In the genomic region with DNA sequence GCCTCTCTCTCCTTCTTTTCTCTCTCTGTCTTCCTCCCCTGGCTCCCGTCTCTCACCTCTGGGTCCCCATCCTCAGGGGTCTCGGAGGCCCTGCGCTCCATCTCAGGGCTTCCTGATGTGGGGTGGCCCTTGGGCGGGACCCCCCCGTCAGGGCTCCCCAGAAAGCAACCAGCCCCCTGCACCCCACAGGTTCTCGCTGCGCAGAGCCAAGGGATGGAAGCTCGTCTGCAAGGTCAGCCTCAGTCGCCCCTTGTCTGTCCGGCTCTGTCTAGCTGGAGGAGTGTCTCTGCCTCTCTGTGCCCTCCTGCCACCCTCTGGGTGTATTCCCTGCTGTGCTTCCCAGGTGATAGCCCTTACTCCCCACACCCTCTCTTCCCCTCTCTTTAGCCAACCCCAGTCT, we compare ENCODE assay signal across 23 cellular contexts. TPM values are rescaled to one million over a fixed set of nuclear protein-coding genes. Genes with fewer than 3 reads are reported as not detected.
DNase-seq lines count a peak whose midpoint lies in the region; ATAC-seq, FAIRE-seq and TF ChIP-seq lines count a peak whose summit lies in the region.
"Had no signal": no experiment of that assay in that cellular context is flagged by ENCODE, and none has a peak within 500 bp of the region (broad histone marks: within the 10 kb centered on the region; RNA-seq: fewer than 3 reads in every experiment).

TSS of gene SBK3 (minus strand) at position 101 of the 400 bp plus-strand sequence. CDS start at position 101, 0 bp downstream.

- H3K9me3 ChIP-seq in HepG2 (ENCODE audit: low read length) (no peaks in the 10 kb centered on the region), right lobe of liver (no peaks in the 10 kb centered on the region), fibroblast of lung (ENCODE audit: control insufficient read depth, insufficient read depth, low read depth, low read length) (no peaks in the 10 kb centered on the region), vagina (no peaks in the 10 kb centered on the region)
- H3K9me3 ChIP-seq: left lung had no signal

- H3K27me3 Mint-ChIP-seq in neural crest cell (ENCODE audit: low read depth), result peaks cover 11% of the 10 kb centered on the region

- H3K4me3 Mint-ChIP-seq in neural crest cell, result no peak within 1 kb of the TSS
- H3K4me3 Mint-ChIP-seq: IgD-negative memory B cell; stimulated activated memory B cell treated with anti-CD40 and anti-IgM and Interleukin-4, amounts not matched to agents 10 μg/mL and 1 μg/mL and 100 μg/mL, for 72 hours had no signal

- TF ChIP-seq POLR2A in HepG2 (IDR thresholded peaks at IDR 0.05; ENCODE audit: insufficient read depth in 1 of 2, low read depth in 2 of 2, low read length in 2 of 2) (no peak), right lobe of liver (IDR thresholded peaks at IDR 0.05) (no peak), vagina (IDR thresholded peaks at IDR 0.05) (no peak)

- H3K4me1 ChIP-seq in HepG2 (ENCODE audit: insufficient read depth, low read length) (peaks cover 56% of the 10 kb centered on the region), right lobe of liver (no peaks in the 10 kb centered on the region), fibroblast of lung (ENCODE audit: control insufficient read depth, extremely low read depth, insufficient read depth, low read length) (peaks cover 32% of the 10 kb centered on the region), vagina (no peaks in the 10 kb centered on the region)

- no peak for TF ChIP-seq CTCF in HepG2 (CRISPR knock-in tag; IDR thresholded peaks at IDR 0.05)
- TF ChIP-seq CTCF in right lobe of liver (IDR thresholded peaks at IDR 0.05), result no peak
- no peak for TF ChIP-seq CTCF in fibroblast of lung (conservative IDR thresholded peaks at IDR 0.05 in 1 of 2, IDR thresholded peaks at IDR 0.05 in 1 of 2; ENCODE audit: low read depth in 1 of 2, low read length in 2 of 2)
- no peak for TF ChIP-seq CTCF in neural crest cell (conservative IDR thresholded peaks at IDR 0.05)
- TF ChIP-seq CTCF in vagina (IDR thresholded peaks at IDR 0.05), result no peak

- H3K9me3 Mint-ChIP-seq in neural crest cell, result peaks cover 4% of the 10 kb centered on the region
- H3K9me3 Mint-ChIP-seq: activated T-helper 2 cell treated with anti-CD3 and anti-CD28 coated beads, Interferon-gamma antibody, Interleukin-2, Interleukin-4, amounts not matched to agents 10 μg/mL and 5 μg/mL and 100 μg/mL, durations not matched to agents 14 hours and 24 hours and 36 hours had no signal

- no peaks in the 10 kb centered on the region; a peak in 1 of 5 replicates for H3K27me3 ChIP-seq in HepG2 (ENCODE audit: control insufficient read depth in 1 of 2, insufficient read depth in 2 of 2, low read length in 2 of 2)
- no peaks in the 10 kb centered on the region for H3K27me3 ChIP-seq in right lobe of liver
- no peaks in the 10 kb centered on the region for H3K27me3 ChIP-seq in fibroblast of lung (ENCODE audit: control insufficient read depth, insufficient read depth, low read length)
- H3K27me3 ChIP-seq in vagina, result no peaks in the 10 kb centered on the region

- H3K36me3 Mint-ChIP-seq in neural crest cell (ENCODE audit: low read depth), result no peaks in the 10 kb centered on the region
- H3K36me3 Mint-ChIP-seq: IgD-negative memory B cell had no signal

- H3K79me2 ChIP-seq in HepG2 (ENCODE audit: insufficient read depth, low read length), result no peaks in the 10 kb centered on the region
- H3K79me2 ChIP-seq in fibroblast of lung (ENCODE audit: control insufficient read depth, insufficient read depth, low read length), result no peaks in the 10 kb centered on the region

- H3K36me3 ChIP-seq in HepG2 (replicated peaks in 1 of 2; ENCODE audit: control insufficient read depth in 1 of 2, insufficient read depth in 2 of 2, low read length in 2 of 2), result no peaks in the 10 kb centered on the region
- H3K36me3 ChIP-seq in right lobe of liver, result no peaks in the 10 kb centered on the region
- no peaks in the 10 kb centered on the region for H3K36me3 ChIP-seq in fibroblast of lung (ENCODE audit: control insufficient read depth, insufficient read depth, low read length)
- no peaks in the 10 kb centered on the region for H3K36me3 ChIP-seq in vagina
- H3K36me3 ChIP-seq: left lung had no signal

- WGBS in HepG2 (ENCODE audit: low lambda C conversion rate), result 44% methylated on average over 8 of the region's 10 CpGs
- WGBS in right lobe of liver (ENCODE audit: insufficient coverage, low coverage, low lambda C conversion rate, missing lambda C conversion rate), result 64% methylated on average over 7 of the region's 10 CpGs

- in situ Hi-C loops in HepG2 (cut with HindIII; ENCODE audit: extremely low pct_ligation_motif_present, low pct_unique_long_range_greater_than_20kb), result no loop called here

- H3K4me1 Mint-ChIP-seq in neural crest cell, result peaks cover 25% of the 10 kb centered on the region

- TF ChIP-seq EP300 in HepG2 (IDR thresholded peaks at IDR 0.05; ENCODE audit: low read depth in 2 of 2, low read length in 2 of 2) (no peak), HepG2 (CRISPR knock-in tag; IDR thresholded peaks at IDR 0.05; ENCODE audit: borderline replicate concordance) (no peak)

- intact Hi-C loops in HepG2 (cut with micrococcal nuclease; ENCODE audit: unreplicated experiment), result no loop called here
- intact Hi-C loops in right lobe of liver (cut with DNase I), result no loop called here
- intact Hi-C loops in vagina (cut with DNase I), result no loop called here

- H3K4me2 ChIP-seq in HepG2 (ENCODE audit: low read depth, low read length) (peak within 1 kb of the TSS; percentile 77), fibroblast of lung (ENCODE audit: extremely low read depth, insufficient read depth, low read length) (no peak within 1 kb of the TSS)

- peak within 1 kb of the TSS; percentile 21 to 69 (median 36); a peak in 5 of 6 replicates for H3K4me3 ChIP-seq in HepG2 (replicated peaks in 1 of 3; ENCODE audit: insufficient read depth in 1 of 3, low read depth in 2 of 3, low read length in 3 of 3)
- H3K4me3 ChIP-seq in right lobe of liver, result no peak within 1 kb of the TSS
- H3K4me3 ChIP-seq in fibroblast of lung (replicated peaks in 1 of 4; ENCODE audit: control extremely low read depth in 1 of 4, insufficient read depth in 1 of 4, low read depth in 3 of 4, low read length in 4 of 4), result no peak within 1 kb of the TSS
- H3K4me3 ChIP-seq in vagina, result no peak within 1 kb of the TSS
- H3K4me3 ChIP-seq: left lung had no signal

- H3K27ac ChIP-seq in HepG2 (ENCODE audit: extremely low read length, insufficient read depth, low read length) (no peak within 1 kb of the TSS), right lobe of liver (peak within 1 kb of the TSS in 1 of 3 donors; percentile 60), fibroblast of lung (ENCODE audit: insufficient read depth, low read length) (peak within 1 kb of the TSS; percentile 31), vagina (peak within 1 kb of the TSS; percentile 50)
- H3K27ac ChIP-seq: left lung had no signal

- FAIRE-seq in HepG2 (lab: Jason Lieb, UNC), result no peak
- FAIRE-seq: endothelial cell of umbilical vein, urothelium cell line had no signal

- H2AFZ ChIP-seq in HepG2 (ENCODE audit: low read length) (no peak within 1 kb of the TSS), fibroblast of lung (ENCODE audit: low read length) (peak within 1 kb of the TSS; percentile 57)

- CTCF ChIA-PET in HepG2 (lab: Yijun Ruan, JAX; ENCODE audit: low intra/inter-chr PET ratio, low total read pairs), result no interaction called here

- DNase-seq in HepG2 (ENCODE audit: low spot score) (no peak), right lobe of liver (no peak), fibroblast of lung (ENCODE audit: low read depth in 2 of 2) (no peak), neural crest cell (ENCODE audit: low read depth, low spot score) (no peak), vagina (ENCODE audit: extremely low spot score in 2 of 2) (no peak), NOMO-1 treated with dmso at 0.1 percent for 144 hours (lab: John Stamatoyannopoulos, UW; ENCODE audit: unreplicated experiment) (no peak), activated T-cell treated with anti-CD3 and anti-CD28 coated beads for 4 hours (no peak), OCI-M1 (lab: John Stamatoyannopoulos, UW) (no peak)
- DNase-seq: activated CD4-positive, CD25-positive, alpha-beta regulatory T cell; amygdala; foreskin melanocyte; left lung; NCI-H187; NCI-H446; SIG-M5; stimulated activated CD4-positive, alpha-beta T cell treated with anti-CD3 and anti-CD28 coated beads, Interleukin-12 subunit alpha, Interleukin-12 subunit beta, amount 100 ng/mL, for 4 hours; T-helper 2 cell had no signal

- peak within 1 kb of the TSS; percentile 83 for H3K27ac Mint-ChIP-seq in neural crest cell (ENCODE audit: unreplicated experiment)
- H3K27ac Mint-ChIP-seq: activated T-helper 2 cell treated with anti-CD3 and anti-CD28 coated beads, Interferon-gamma antibody, Interleukin-2, Interleukin-4, amounts not matched to agents 10 μg/mL and 5 μg/mL and 100 μg/mL, durations not matched to agents 14 hours and 24 hours and 36 hours; IgD-negative memory B cell; stimulated activated memory B cell treated with anti-CD40 and anti-IgM and Interleukin-4, amounts not matched to agents 10 μg/mL and 1 μg/mL and 100 μg/mL, for 72 hours had no signal

- ATAC-seq in HepG2 (peak; percentile 8), right lobe of liver (no peak)
- ATAC-seq: left lung; stimulated activated memory B cell treated with anti-CD40 and anti-IgM and Interleukin-4, amounts not matched to agents 10 μg/mL and 1 μg/mL and 100 μg/mL, for 72 hours had no signal

- no peaks in the 10 kb centered on the region for H4K20me1 ChIP-seq in HepG2 (ENCODE audit: insufficient read depth, low read length)
- no peaks in the 10 kb centered on the region for H4K20me1 ChIP-seq in fibroblast of lung (ENCODE audit: control insufficient read depth, extremely low read depth, insufficient read depth, low read length)

- no TSS peak for BruUV-seq in HepG2 (replicated peaks; lab: Mats Ljungman, UMichigan)

- no peak for TF ChIP-seq RAD21 in HepG2 (CRISPR knock-in tag; IDR thresholded peaks at IDR 0.05)

- peak within 1 kb of the TSS; percentile 47; the same call in 1 of the 2 replicates for H3K9ac ChIP-seq in HepG2 (ENCODE audit: insufficient read depth, low read depth, low read length)
- H3K9ac ChIP-seq in fibroblast of lung (ENCODE audit: insufficient read depth, low read length), result no peak within 1 kb of the TSS

- POLR2A ChIA-PET in HepG2 (lab: Yijun Ruan, JAX), result interaction anchor here (1.5 to 2.4 kb wide), 4 partner anchors 10 to 84 kb away, joined by 3 to 11 read pairs (median 5); partner anchors contain the start of genes FIZ1, ISOC2 and ZNF524

RNA-seq across cellular contexts. Expression of gene SBK3, which starts in this region (rescaled TPM):
- total RNA-seq in HepG2 (2016; rRNA removed; fragmentation: Illumina TruSeq; extraction: Trizol), result 0.46 and 0.66 TPM in 2 replicates
- total RNA-seq in HepG2 (2016; cell fraction: cytosol; rRNA removed; fragmentation: Illumina TruSeq; extraction: Trizol; ENCODE audit: low read depth), result not detected in 2 replicates
- 0.24 and 0.35 TPM in 2 replicates for total RNA-seq in HepG2 (2016; cell fraction: insoluble cytoplasmic fraction; rRNA removed; fragmentation: Illumina TruSeq; extraction: Trizol)
- total RNA-seq in HepG2 (2016; cell fraction: membrane; rRNA removed; fragmentation: Illumina TruSeq; extraction: Trizol), result 0.19 and 0.24 TPM in 2 replicates
- 0.38 and 0.62 TPM in 2 replicates for total RNA-seq in HepG2 (2016; cell fraction: nucleus; rRNA removed; fragmentation: Illumina TruSeq; extraction: Trizol)
- 0.77 and 1.5 TPM in 2 replicates for polyA plus RNA-seq in HepG2 (2011; rRNA removed)
- polyA plus RNA-seq in HepG2 (2011; cell fraction: cytosol; rRNA removed), result 1.0 and 1.4 TPM in 2 replicates
- 2.0 and 3.1 TPM in 2 replicates for polyA plus RNA-seq in HepG2 (2011; cell fraction: nucleus; rRNA removed)
- polyA plus RNA-seq in HepG2 (2012), result 0.91 and 2.0 TPM in 2 replicates
- polyA plus RNA-seq in HepG2 (2016; cell fraction: cytosol; fragmentation: Illumina TruSeq; extraction: Trizol; ENCODE audit: low read depth), result not detected in 2 replicates
- polyA plus RNA-seq in HepG2 (2016; cell fraction: insoluble cytoplasmic fraction; fragmentation: Illumina TruSeq; extraction: Trizol; ENCODE audit: low read depth), result 0.19 TPM in 1 of 2 replicates, not detected in the other
- polyA plus RNA-seq in HepG2 (2016; cell fraction: membrane; fragmentation: Illumina TruSeq; extraction: Trizol; ENCODE audit: low read depth), result 0.13 TPM in 1 of 2 replicates, not detected in the other
- polyA plus RNA-seq in HepG2 (2016; cell fraction: nucleus; fragmentation: Illumina TruSeq; extraction: Trizol; ENCODE audit: insufficient read depth, low read depth), result 0.81 and 0.96 TPM in 2 replicates
- 1.2 TPM in 1 of 2 replicates, not detected in the other for polyA minus RNA-seq in HepG2 (2011; rRNA and poly(A)+ RNA removed; ENCODE audit: low replicate concordance)
- polyA minus RNA-seq in HepG2 (2011; cell fraction: cytosol; rRNA and poly(A)+ RNA removed), result 0.53 TPM in 1 of 2 replicates, not detected in the other
- polyA minus RNA-seq in HepG2 (2011; cell fraction: nucleus; rRNA and poly(A)+ RNA removed), result 0.37 and 0.52 TPM in 2 replicates
- total RNA-seq in right lobe of liver, result under 1 TPM in 2 of 6 experiments, not detected in 4; 0.33 to 0.56 TPM
- total RNA-seq in fibroblast of lung, result 0.26 and 0.66 TPM in 2 replicates
- polyA plus RNA-seq in fibroblast of lung, result not detected in 2 replicates
- 0.16 TPM in 1 of 2 replicates, not detected in the other for polyA plus RNA-seq in fibroblast of lung (2012)
- not detected in 2 replicates for polyA minus RNA-seq in fibroblast of lung (ENCODE audit: low replicate concordance)
- 0.39 and 0.68 TPM in 2 replicates for total RNA-seq in neural crest cell
- not detected for total RNA-seq in vagina
- total RNA-seq: activated T-helper 2 cell treated with anti-CD3 and anti-CD28 coated beads, Interferon-gamma antibody, Interleukin-2, Interleukin-4, amounts not matched to agents 10 μg/mL and 5 μg/mL and 100 μg/mL, durations not matched to agents 14 hours and 24 hours and 36 hours; posterior vena cava had no signal
- polyA plus RNA-seq: IgD-negative memory B cell had no signal

Comparison
In these comparisons a context has a peak if more than half of its experiments do, and no peak if none do; other contexts are left out.
1. H3K4me3 ChIP-seq: peak in HepG2 (3 of 3); none in right lobe of liver (0 of 3), fibroblast of lung (0 of 4) and vagina (0 of 2).